In the genomic region with DNA sequence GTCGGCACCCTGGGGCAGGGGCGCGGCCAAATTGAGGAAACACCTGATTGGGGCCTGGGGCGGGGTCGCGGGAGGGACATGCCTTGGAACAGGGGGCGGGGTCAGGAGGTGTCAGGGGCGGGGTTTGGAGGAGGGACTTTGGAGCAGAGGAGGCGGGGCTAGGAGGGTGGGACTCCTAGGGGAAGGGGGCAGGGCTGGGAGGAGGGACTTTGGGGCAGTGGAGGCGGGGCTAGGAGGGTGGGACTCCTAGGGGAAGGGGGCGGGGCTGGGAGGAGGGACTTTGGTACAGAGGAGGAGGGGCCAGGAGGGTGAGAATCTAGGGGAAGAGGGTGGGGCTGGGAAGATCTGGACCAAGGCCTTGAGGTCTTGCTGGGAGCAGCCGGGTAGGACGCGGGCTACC, we compare ENCODE assay signal across 8 cellular contexts. TPM values are rescaled to one million over a fixed set of nuclear protein-coding genes. Genes with fewer than 3 reads are reported as not detected.
DNase-seq lines count a peak whose midpoint lies in the region; FAIRE-seq and TF ChIP-seq lines count a peak whose summit lies in the region.

No MANE protein-coding gene starts in this region.

- H3K9me3 Mint-ChIP-seq in osteocyte (ENCODE audit: unreplicated experiment): no peaks in the 10 kb centered on the region

- H3K36me3 ChIP-seq in NT2/D1 (ENCODE audit: insufficient read depth, insufficient read length, low read length): peaks cover 6% of the 10 kb centered on the region

- no peaks in the 10 kb centered on the region for H3K36me3 Mint-ChIP-seq in osteocyte (ENCODE audit: unreplicated experiment)

- no peaks in the 10 kb centered on the region for H3K27me3 Mint-ChIP-seq in osteocyte (ENCODE audit: unreplicated experiment)

- peaks cover 12% of the 10 kb centered on the region for H3K4me1 ChIP-seq in NT2/D1 (ENCODE audit: insufficient read depth, insufficient read length)

- peak overlapping the region; percentile 56 for H3K9ac ChIP-seq in NT2/D1 (ENCODE audit: insufficient read length, low read depth)

- no peak for TF ChIP-seq POLR2A in H54 (IDR thresholded peaks at IDR 0.05; ENCODE audit: low read depth, low read length)

- H3K4me3 Mint-ChIP-seq in osteocyte (ENCODE audit: unreplicated experiment): no peak overlapping the region

- no peaks in the 10 kb centered on the region for H3K9me3 ChIP-seq in NT2/D1 (ENCODE audit: insufficient read depth, low read length)

- peaks cover 11% of the 10 kb centered on the region for H3K27me3 ChIP-seq in NT2/D1 (ENCODE audit: insufficient read depth, insufficient read length)

- TF ChIP-seq CTCF in GM12864 (IDR thresholded peaks at IDR 0.05; ENCODE audit: low read depth, low read length, missing control alignments) (no peak), retinal pigment epithelial cell (conservative IDR thresholded peaks at IDR 0.05; ENCODE audit: low read depth, low read length) (no peak), osteocyte (IDR thresholded peaks at IDR 0.05) (no peak)

- H3K27ac Mint-ChIP-seq in osteocyte (ENCODE audit: unreplicated experiment): no peak overlapping the region

- DNase-seq in GM12864 (ENCODE audit: low read depth) (peak; percentile 61), NT2/D1 (ENCODE audit: low read depth, low spot score) (peak; percentile 80), activated T-helper 1 cell treated with Interleukin-2 at 50 U/mL for 16 hours (ENCODE audit: low read depth) (peak; percentile 45), foreskin melanocyte (peak; percentile 69), retinal pigment epithelial cell (ENCODE audit: low read depth) (no peak), osteocyte (ENCODE audit: extremely low spot score, unreplicated experiment) (no peak), H54 (ENCODE audit: insufficient read length, low spot score) (no peak), HuH-7 (ENCODE audit: low spot score) (no peak)

- peaks cover 21% of the 10 kb centered on the region for H3K4me1 Mint-ChIP-seq in osteocyte (ENCODE audit: unreplicated experiment)

- H3K4me3 ChIP-seq in GM12864 (ENCODE audit: low read depth, low read length) (no peak overlapping the region; the same call in 1 of the 2 replicates), NT2/D1 (ENCODE audit: insufficient read length, low read depth) (no peak overlapping the region), retinal pigment epithelial cell (ENCODE audit: low read length) (peak overlapping the region; percentile 30)

- no peak for FAIRE-seq in H54 (lab: Jason Lieb, UNC)

RNA-seq across cellular contexts. Expression of gene GRIN2D, which starts 21.9 kb away (rescaled TPM):
- 0.68 and 1.2 TPM in 2 replicates for total RNA-seq in osteocyte

RNA-seq across cellular contexts. Expression of gene KDELR1, which starts 24.0 kb away (rescaled TPM):
- 267 and 275 TPM in 2 replicates for total RNA-seq in osteocyte

RNA-seq across cellular contexts. Expression of gene GRWD1, which starts 30.4 kb away (rescaled TPM):
- 36.2 and 38.4 TPM in 2 replicates for total RNA-seq in osteocyte

RNA-seq across cellular contexts. Expression of gene KCNJ14, which starts 40.0 kb away (rescaled TPM):
- 0.86 and 1.6 TPM in 2 replicates for total RNA-seq in osteocyte

RNA-seq across cellular contexts. Expression of gene SYNGR4, which starts 51.2 kb away (rescaled TPM):
- total RNA-seq in osteocyte: not detected in 2 replicates

Comparison
In these comparisons a context has a peak if more than half of its experiments do, and no peak if none do; other contexts are left out.
1. DNase-seq: peak in GM12864 (single experiment), NT2/D1 (single experiment), activated T-helper 1 cell treated with Interleukin-2 at 50 U/mL for 16 hours (single experiment) and foreskin melanocyte (single experiment); none in retinal pigment epithelial cell (single experiment), osteocyte (single experiment), H54 (single experiment) and HuH-7 (single experiment).